8 cellular contexts compared by ENCODE assay signal in genomic region chr12:48119078-48119833, GRCh38. TPM values are rescaled to one million over a fixed set of nuclear protein-coding genes. Genes with fewer than 3 reads are reported as not detected.
DNase-seq lines count a peak whose midpoint lies in the region; ATAC-seq and TF ChIP-seq lines count a peak whose summit lies in the region.

Gene PFKM (plus strand): TSS chr12:48119364. CDS start chr12:48122775, 3,411 bp downstream.

- H3K36me3 Mint-ChIP-seq in activated naive CD8-positive, alpha-beta T cell = peaks cover 3% of the 10 kb centered on the region
- peaks cover 11% of the 10 kb centered on the region for H3K36me3 Mint-ChIP-seq in osteocyte (ENCODE audit: unreplicated experiment)

- H3K4me3 ChIP-seq in HFF-Myc (replicated peaks; ENCODE audit: low read depth, low read length) (peak within 1 kb of the TSS; percentile 60), NB4 (ENCODE audit: low read depth, low read length) (peak within 1 kb of the TSS; percentile 61), tibial artery (peak within 1 kb of the TSS; percentile 68 to 86)

- no peaks in the 10 kb centered on the region for H3K27me3 ChIP-seq in tibial artery

- H3K36me3 ChIP-seq in tibial artery = peaks cover 0 to 17% (median 0%) of the 10 kb centered on the region in 3 donors

- TF ChIP-seq CTCF in HFF-Myc (IDR thresholded peaks at IDR 0.05; ENCODE audit: low read depth, low read length, missing control alignments) (no peak), NB4 (IDR thresholded peaks at IDR 0.05; ENCODE audit: low read depth, low read length) (no peak), osteocyte (IDR thresholded peaks at IDR 0.05) (no peak), tibial artery (IDR thresholded peaks at IDR 0.05) (no peak)

- no peaks in the 10 kb centered on the region for H3K9me3 ChIP-seq in tibial artery

- TF ChIP-seq POLR2A in NB4 (IDR thresholded peaks at IDR 0.05; ENCODE audit: extremely low read depth, insufficient read length) = no peak

- H3K27me3 Mint-ChIP-seq in activated naive CD8-positive, alpha-beta T cell = peaks cover 4% of the 10 kb centered on the region
- H3K27me3 Mint-ChIP-seq in osteocyte (ENCODE audit: unreplicated experiment) = peaks cover 14% of the 10 kb centered on the region

- peaks cover 17% of the 10 kb centered on the region for H3K4me1 Mint-ChIP-seq in activated naive CD8-positive, alpha-beta T cell (ENCODE audit: low read depth)
- peaks cover 20% of the 10 kb centered on the region for H3K4me1 Mint-ChIP-seq in osteocyte (ENCODE audit: unreplicated experiment)

- H3K9me3 Mint-ChIP-seq in activated naive CD8-positive, alpha-beta T cell (ENCODE audit: low read depth) = no peaks in the 10 kb centered on the region
- H3K9me3 Mint-ChIP-seq in osteocyte (ENCODE audit: unreplicated experiment) = no peaks in the 10 kb centered on the region

- H3K4me1 ChIP-seq in tibial artery = peaks cover 0 to 15% (median 8%) of the 10 kb centered on the region in 4 donors

- peak within 1 kb of the TSS; percentile 66 to 75 for H3K27ac ChIP-seq in tibial artery

- ATAC-seq in SK-N-SH treated with all-trans-retinoic acid at 6 μM for 48 hours = peak; percentile 99

- peak within 1 kb of the TSS; percentile 64 for H3K27ac Mint-ChIP-seq in activated naive CD8-positive, alpha-beta T cell
- peak within 1 kb of the TSS; percentile 91 for H3K27ac Mint-ChIP-seq in osteocyte (ENCODE audit: unreplicated experiment)

- intact Hi-C loops in tibial artery (cut with DNase I; ENCODE audit: low total_unique reads) = no loop called here

- H3K4me3 Mint-ChIP-seq in activated naive CD8-positive, alpha-beta T cell = peak within 1 kb of the TSS; percentile 99
- peak within 1 kb of the TSS; percentile 99 for H3K4me3 Mint-ChIP-seq in osteocyte (ENCODE audit: unreplicated experiment)

- DNase-seq in GM04504 (ENCODE audit: low read depth) = peak; percentile 58
- DNase-seq in HFF-Myc (ENCODE audit: extremely low read depth, low read depth) = peak; percentile 92
- DNase-seq in NB4 (ENCODE audit: low read depth) = peak; percentile 76
- DNase-seq in glomerular visceral epithelial cell (ENCODE audit: extremely low spot score) = peak; percentile 87
- DNase-seq in osteocyte (ENCODE audit: extremely low spot score, unreplicated experiment) = peak; percentile 88
- peak; percentile 87 to 93 for DNase-seq in tibial artery

TF ChIP-seq in SK-N-SH treated with all-trans-retinoic acid at 6 μM for 48 hours, 23 proteins besides CTCF, POLR2A, EP300 and RAD21:
- no peak for TF ChIP-seq CSDC2 (CRISPR knock-in tag; IDR thresholded peaks at IDR 0.05)
- TF ChIP-seq OSR1 (CRISPR knock-in tag; IDR thresholded peaks at IDR 0.05) = no peak
- TF ChIP-seq, protein P1, sequence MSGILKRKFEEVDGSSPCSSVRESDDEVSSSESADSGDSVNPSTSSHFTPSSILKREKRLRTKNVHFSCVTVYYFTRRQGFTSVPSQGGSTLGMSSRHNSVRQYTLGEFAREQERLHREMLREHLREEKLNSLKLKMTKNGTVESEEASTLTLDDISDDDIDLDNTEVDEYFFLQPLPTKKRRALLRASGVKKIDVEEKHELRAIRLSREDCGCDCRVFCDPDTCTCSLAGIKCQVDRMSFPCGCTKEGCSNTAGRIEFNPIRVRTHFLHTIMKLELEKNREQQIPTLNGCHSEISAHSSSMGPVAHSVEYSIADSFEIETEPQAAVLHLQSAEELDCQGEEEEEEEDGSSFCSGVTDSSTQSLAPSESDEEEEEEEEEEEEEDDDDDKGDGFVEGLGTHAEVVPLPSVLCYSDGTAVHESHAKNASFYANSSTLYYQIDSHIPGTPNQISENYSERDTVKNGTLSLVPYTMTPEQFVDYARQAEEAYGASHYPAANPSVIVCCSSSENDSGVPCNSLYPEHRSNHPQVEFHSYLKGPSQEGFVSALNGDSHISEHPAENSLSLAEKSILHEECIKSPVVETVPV (CRISPR knock-in tag; IDR thresholded peaks at IDR 0.05) = no peak
- TF ChIP-seq TCF4 (CRISPR knock-in tag; IDR thresholded peaks at IDR 0.05; ENCODE audit: borderline replicate concordance) = no peak
- TF ChIP-seq ZNF8 (CRISPR knock-in tag; IDR thresholded peaks at IDR 0.05) = no peak
- no peak for TF ChIP-seq PPARA (CRISPR knock-in tag; IDR thresholded peaks at IDR 0.05; ENCODE audit: borderline replicate concordance)
- no peak for TF ChIP-seq ZFP30 (CRISPR knock-in tag; IDR thresholded peaks at IDR 0.05)
- no peak for TF ChIP-seq ESRRG (CRISPR knock-in tag; IDR thresholded peaks at IDR 0.05)
- no peak for TF ChIP-seq SNAI2 (CRISPR knock-in tag; IDR thresholded peaks at IDR 0.05)
- no peak for TF ChIP-seq CREB5 (CRISPR knock-in tag; IDR thresholded peaks at IDR 0.05; ENCODE audit: low read depth)
- no peak for TF ChIP-seq ZC3H10 (CRISPR knock-in tag; IDR thresholded peaks at IDR 0.05)
- no peak for TF ChIP-seq ISL1 (CRISPR knock-in tag; IDR thresholded peaks at IDR 0.05)
- no peak for TF ChIP-seq TOX (CRISPR knock-in tag; IDR thresholded peaks at IDR 0.05; ENCODE audit: borderline replicate concordance)
- TF ChIP-seq RARB (CRISPR knock-in tag; IDR thresholded peaks at IDR 0.05) = no peak
- TF ChIP-seq ZNF70 (CRISPR knock-in tag; IDR thresholded peaks at IDR 0.05) = no peak
- TF ChIP-seq ZNF565 (CRISPR knock-in tag; conservative IDR thresholded peaks at IDR 0.05; ENCODE audit: low read depth) = no peak
- TF ChIP-seq BACH2 (CRISPR knock-in tag; IDR thresholded peaks at IDR 0.05; ENCODE audit: borderline replicate concordance) = no peak
- TF ChIP-seq GLIS3 (CRISPR knock-in tag; IDR thresholded peaks at IDR 0.05) = no peak
- TF ChIP-seq TSHZ2 (CRISPR knock-in tag; IDR thresholded peaks at IDR 0.05) = no peak
TF ChIP-seq in SK-N-SH treated with all-trans-retinoic acid at 6 μM for 48 hours: peak in this region for 0.

RNA-seq across cellular contexts. Expression of gene PFKM, which starts in this region (rescaled TPM):
- 78.0 and 81.5 TPM in 2 replicates for total RNA-seq in osteocyte

Comparison
In these comparisons a context has a peak if more than half of its experiments do, and no peak if none do; other contexts are left out.
1. Peak in every context shown above with its lines: DNase-seq, ATAC-seq, H3K4me3 ChIP-seq and H3K27ac ChIP-seq.